ENCODE assay signal across 1 cellular context in genomic region chr4:132646186-132646585, GRCh38.
TF ChIP-seq lines count a peak whose summit lies in the region.

No MANE protein-coding gene starts in this region.

TF ChIP-seq in GM12878, 131 proteins besides CTCF, POLR2A, EP300 and RAD21 (continued from another document and continues in another):
- TF ChIP-seq CEBPZ (IDR thresholded peaks at IDR 0.05; ENCODE audit: low read depth, low read length): no peak
- no peak for TF ChIP-seq NBN (IDR thresholded peaks at IDR 0.05)
- TF ChIP-seq, protein P1, sequence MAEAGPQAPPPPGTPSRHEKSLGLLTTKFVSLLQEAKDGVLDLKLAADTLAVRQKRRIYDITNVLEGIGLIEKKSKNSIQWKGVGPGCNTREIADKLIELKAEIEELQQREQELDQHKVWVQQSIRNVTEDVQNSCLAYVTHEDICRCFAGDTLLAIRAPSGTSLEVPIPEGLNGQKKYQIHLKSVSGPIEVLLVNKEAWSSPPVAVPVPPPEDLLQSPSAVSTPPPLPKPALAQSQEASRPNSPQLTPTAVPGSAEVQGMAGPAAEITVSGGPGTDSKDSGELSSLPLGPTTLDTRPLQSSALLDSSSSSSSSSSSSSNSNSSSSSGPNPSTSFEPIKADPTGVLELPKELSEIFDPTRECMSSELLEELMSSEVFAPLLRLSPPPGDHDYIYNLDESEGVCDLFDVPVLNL (IDR thresholded peaks at IDR 0.05; ENCODE audit: low read depth, low read length): no peak
- TF ChIP-seq SMAD1 (IDR thresholded peaks at IDR 0.05; ENCODE audit: low read depth, partially characterized antibody): no peak
- TF ChIP-seq, protein P2, sequence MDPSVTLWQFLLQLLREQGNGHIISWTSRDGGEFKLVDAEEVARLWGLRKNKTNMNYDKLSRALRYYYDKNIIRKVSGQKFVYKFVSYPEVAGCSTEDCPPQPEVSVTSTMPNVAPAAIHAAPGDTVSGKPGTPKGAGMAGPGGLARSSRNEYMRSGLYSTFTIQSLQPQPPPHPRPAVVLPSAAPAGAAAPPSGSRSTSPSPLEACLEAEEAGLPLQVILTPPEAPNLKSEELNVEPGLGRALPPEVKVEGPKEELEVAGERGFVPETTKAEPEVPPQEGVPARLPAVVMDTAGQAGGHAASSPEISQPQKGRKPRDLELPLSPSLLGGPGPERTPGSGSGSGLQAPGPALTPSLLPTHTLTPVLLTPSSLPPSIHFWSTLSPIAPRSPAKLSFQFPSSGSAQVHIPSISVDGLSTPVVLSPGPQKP (IDR thresholded peaks at IDR 0.05; ENCODE audit: low read depth, low read length): no peak
- no peak for TF ChIP-seq KLF5 (IDR thresholded peaks at IDR 0.05; ENCODE audit: partially characterized antibody)
- TF ChIP-seq TCF12 (IDR thresholded peaks at IDR 0.05; ENCODE audit: low read depth, low read length): no peak
- TF ChIP-seq SUPT20H (IDR thresholded peaks at IDR 0.05; ENCODE audit: borderline replicate concordance, control insufficient read depth, low read depth, low read length): no peak
- no peak for TF ChIP-seq GATAD2B (conservative IDR thresholded peaks at IDR 0.05; ENCODE audit: low read depth)
- TF ChIP-seq, protein P3, sequence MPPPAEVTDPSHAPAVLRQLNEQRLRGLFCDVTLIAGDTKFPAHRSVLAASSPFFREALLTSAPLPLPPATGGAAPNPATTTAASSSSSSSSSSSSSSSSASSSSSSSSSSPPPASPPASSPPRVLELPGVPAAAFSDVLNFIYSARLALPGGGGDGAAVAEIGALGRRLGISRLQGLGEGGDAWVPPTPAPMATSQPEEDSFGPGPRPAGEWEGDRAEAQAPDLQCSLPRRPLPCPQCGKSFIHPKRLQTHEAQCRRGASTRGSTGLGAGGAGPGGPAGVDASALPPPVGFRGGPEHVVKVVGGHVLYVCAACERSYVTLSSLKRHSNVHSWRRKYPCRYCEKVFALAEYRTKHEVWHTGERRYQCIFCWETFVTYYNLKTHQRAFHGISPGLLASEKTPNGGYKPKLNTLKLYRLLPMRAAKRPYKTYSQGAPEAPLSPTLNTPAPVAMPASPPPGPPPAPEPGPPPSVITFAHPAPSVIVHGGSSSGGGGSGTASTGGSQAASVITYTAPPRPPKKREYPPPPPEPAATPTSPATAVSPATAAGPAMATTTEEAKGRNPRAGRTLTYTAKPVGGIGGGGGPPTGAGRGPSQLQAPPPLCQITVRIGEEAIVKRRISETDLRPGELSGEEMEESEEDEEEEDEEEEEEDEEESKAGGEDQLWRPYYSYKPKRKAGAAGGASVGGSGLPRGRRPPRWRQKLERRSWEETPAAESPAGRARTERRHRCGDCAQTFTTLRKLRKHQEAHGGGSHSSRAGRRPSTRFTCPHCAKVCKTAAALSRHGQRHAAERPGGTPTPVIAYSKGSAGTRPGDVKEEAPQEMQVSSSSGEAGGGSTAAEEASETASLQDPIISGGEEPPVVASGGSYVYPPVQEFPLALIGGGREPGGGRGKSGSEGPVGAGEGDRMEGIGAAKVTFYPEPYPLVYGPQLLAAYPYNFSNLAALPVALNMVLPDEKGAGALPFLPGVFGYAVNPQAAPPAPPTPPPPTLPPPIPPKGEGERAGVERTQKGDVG (CRISPR knock-in tag; IDR thresholded peaks at IDR 0.05): no peak
- peak; percentile 81 for TF ChIP-seq MTA2 (IDR thresholded peaks at IDR 0.05; ENCODE audit: low read depth)
- TF ChIP-seq SREBF1 (IDR thresholded peaks at IDR 0.05; ENCODE audit: low read length): no peak
- no peak for TF ChIP-seq POLR2AphosphoS2 (IDR thresholded peaks at IDR 0.05; ENCODE audit: low read depth, low read length)
- TF ChIP-seq, protein P4, sequence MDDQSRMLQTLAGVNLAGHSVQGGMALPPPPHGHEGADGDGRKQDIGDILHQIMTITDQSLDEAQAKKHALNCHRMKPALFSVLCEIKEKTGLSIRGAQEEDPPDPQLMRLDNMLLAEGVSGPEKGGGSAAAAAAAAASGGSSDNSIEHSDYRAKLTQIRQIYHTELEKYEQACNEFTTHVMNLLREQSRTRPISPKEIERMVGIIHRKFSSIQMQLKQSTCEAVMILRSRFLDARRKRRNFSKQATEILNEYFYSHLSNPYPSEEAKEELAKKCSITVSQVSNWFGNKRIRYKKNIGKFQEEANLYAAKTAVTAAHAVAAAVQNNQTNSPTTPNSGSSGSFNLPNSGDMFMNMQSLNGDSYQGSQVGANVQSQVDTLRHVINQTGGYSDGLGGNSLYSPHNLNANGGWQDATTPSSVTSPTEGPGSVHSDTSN (IDR thresholded peaks at IDR 0.05; ENCODE audit: insufficient replicate concordance, low read depth, low read length): no peak
- 0 out of 2 replicates have a peak, but pooled peaks have one; percentile 13 for TF ChIP-seq GABPA (IDR thresholded peaks at IDR 0.05; ENCODE audit: low read depth)
- TF ChIP-seq CBX5 (IDR thresholded peaks at IDR 0.05; ENCODE audit: low read depth): peak; percentile 83; the same call in 1 of the 2 replicates
- TF ChIP-seq HDAC6 (IDR thresholded peaks at IDR 0.05; ENCODE audit: unreplicated experiment): no peak
- TF ChIP-seq BHLHE40 (IDR thresholded peaks at IDR 0.05; ENCODE audit: borderline replicate concordance in 1 of 2, low read depth in 2 of 2, low read length in 1 of 2): peak; percentile 37 to 42; a peak in 1 of 4 replicates
- no peak for TF ChIP-seq NRF1 (conservative IDR thresholded peaks at IDR 0.05; ENCODE audit: low read depth, low read length)
- peak; percentile 88 for TF ChIP-seq BACH1 (IDR thresholded peaks at IDR 0.05; ENCODE audit: borderline replicate concordance)
- no peak for TF ChIP-seq ZBTB40 (IDR thresholded peaks at IDR 0.05; ENCODE audit: borderline replicate concordance)
- TF ChIP-seq FOS (IDR thresholded peaks at IDR 0.05; ENCODE audit: borderline replicate concordance, extremely low read depth, insufficient read length): no peak
- TF ChIP-seq, protein P5, sequence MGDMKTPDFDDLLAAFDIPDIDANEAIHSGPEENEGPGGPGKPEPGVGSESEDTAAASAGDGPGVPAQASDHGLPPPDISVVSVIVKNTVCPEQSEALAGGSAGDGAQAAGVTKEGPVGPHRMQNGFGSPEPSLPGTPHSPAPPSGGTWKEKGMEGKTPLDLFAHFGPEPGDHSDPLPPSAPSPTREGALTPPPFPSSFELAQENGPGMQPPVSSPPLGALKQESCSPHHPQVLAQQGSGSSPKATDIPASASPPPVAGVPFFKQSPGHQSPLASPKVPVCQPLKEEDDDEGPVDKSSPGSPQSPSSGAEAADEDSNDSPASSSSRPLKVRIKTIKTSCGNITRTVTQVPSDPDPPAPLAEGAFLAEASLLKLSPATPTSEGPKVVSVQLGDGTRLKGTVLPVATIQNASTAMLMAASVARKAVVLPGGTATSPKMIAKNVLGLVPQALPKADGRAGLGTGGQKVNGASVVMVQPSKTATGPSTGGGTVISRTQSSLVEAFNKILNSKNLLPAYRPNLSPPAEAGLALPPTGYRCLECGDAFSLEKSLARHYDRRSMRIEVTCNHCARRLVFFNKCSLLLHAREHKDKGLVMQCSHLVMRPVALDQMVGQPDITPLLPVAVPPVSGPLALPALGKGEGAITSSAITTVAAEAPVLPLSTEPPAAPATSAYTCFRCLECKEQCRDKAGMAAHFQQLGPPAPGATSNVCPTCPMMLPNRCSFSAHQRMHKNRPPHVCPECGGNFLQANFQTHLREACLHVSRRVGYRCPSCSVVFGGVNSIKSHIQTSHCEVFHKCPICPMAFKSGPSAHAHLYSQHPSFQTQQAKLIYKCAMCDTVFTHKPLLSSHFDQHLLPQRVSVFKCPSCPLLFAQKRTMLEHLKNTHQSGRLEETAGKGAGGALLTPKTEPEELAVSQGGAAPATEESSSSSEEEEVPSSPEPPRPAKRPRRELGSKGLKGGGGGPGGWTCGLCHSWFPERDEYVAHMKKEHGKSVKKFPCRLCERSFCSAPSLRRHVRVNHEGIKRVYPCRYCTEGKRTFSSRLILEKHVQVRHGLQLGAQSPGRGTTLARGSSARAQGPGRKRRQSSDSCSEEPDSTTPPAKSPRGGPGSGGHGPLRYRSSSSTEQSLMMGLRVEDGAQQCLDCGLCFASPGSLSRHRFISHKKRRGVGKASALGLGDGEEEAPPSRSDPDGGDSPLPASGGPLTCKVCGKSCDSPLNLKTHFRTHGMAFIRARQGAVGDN (IDR thresholded peaks at IDR 0.05): no peak
- no peak for TF ChIP-seq ZZZ3 (IDR thresholded peaks at IDR 0.05; ENCODE audit: control insufficient read depth, insufficient read length, low read depth)
- TF ChIP-seq KDM1A (IDR thresholded peaks at IDR 0.05; ENCODE audit: borderline replicate concordance): no peak
- TF ChIP-seq, protein P6, sequence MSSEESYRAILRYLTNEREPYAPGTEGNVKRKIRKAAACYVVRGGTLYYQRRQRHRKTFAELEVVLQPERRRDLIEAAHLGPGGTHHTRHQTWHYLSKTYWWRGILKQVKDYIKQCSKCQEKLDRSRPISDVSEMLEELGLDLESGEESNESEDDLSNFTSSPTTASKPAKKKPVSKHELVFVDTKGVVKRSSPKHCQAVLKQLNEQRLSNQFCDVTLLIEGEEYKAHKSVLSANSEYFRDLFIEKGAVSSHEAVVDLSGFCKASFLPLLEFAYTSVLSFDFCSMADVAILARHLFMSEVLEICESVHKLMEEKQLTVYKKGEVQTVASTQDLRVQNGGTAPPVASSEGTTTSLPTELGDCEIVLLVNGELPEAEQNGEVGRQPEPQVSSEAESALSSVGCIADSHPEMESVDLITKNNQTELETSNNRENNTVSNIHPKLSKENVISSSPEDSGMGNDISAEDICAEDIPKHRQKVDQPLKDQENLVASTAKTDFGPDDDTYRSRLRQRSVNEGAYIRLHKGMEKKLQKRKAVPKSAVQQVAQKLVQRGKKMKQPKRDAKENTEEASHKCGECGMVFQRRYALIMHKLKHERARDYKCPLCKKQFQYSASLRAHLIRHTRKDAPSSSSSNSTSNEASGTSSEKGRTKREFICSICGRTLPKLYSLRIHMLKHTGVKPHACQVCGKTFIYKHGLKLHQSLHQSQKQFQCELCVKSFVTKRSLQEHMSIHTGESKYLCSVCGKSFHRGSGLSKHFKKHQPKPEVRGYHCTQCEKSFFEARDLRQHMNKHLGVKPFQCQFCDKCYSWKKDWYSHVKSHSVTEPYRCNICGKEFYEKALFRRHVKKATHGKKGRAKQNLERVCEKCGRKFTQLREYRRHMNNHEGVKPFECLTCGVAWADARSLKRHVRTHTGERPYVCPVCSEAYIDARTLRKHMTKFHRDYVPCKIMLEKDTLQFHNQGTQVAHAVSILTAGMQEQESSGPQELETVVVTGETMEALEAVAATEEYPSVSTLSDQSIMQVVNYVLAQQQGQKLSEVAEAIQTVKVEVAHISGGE (CRISPR knock-in tag; IDR thresholded peaks at IDR 0.05): no peak
- TF ChIP-seq MYB (IDR thresholded peaks at IDR 0.05; ENCODE audit: borderline replicate concordance, low read depth, low read length): no peak
- TF ChIP-seq, protein P7, sequence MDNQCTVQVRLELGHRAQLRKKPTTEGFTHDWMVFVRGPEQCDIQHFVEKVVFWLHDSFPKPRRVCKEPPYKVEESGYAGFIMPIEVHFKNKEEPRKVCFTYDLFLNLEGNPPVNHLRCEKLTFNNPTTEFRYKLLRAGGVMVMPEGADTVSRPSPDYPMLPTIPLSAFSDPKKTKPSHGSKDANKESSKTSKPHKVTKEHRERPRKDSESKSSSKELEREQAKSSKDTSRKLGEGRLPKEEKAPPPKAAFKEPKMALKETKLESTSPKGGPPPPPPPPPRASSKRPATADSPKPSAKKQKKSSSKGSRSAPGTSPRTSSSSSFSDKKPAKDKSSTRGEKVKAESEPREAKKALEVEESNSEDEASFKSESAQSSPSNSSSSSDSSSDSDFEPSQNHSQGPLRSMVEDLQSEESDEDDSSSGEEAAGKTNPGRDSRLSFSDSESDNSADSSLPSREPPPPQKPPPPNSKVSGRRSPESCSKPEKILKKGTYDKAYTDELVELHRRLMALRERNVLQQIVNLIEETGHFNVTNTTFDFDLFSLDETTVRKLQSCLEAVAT (IDR thresholded peaks at IDR 0.05): no peak
- TF ChIP-seq PAX8 (IDR thresholded peaks at IDR 0.05): no peak
- no peak for TF ChIP-seq FOXK2 (IDR thresholded peaks at IDR 0.05)
- peak; percentile 71 for TF ChIP-seq CREM (IDR thresholded peaks at IDR 0.05; ENCODE audit: low read depth)
- no peak for TF ChIP-seq STAT3 (IDR thresholded peaks at IDR 0.05; ENCODE audit: low read depth, low read length)
